In genomic region chr6:134512946-134513345, GRCh38 we compare ENCODE assay signal across 15 cellular contexts.
DNase-seq lines count a peak whose midpoint lies in the region; ATAC-seq, FAIRE-seq and TF ChIP-seq lines count a peak whose summit lies in the region.
"Had no signal": no experiment of that assay in that cellular context is flagged by ENCODE, and none has a peak within 500 bp of the region (broad histone marks: within the 10 kb centered on the region; RNA-seq: fewer than 3 reads in every experiment).

No MANE protein-coding gene starts in this region.

- no peak overlapping the region for H3K4me3 ChIP-seq in liver (ENCODE audit: low read depth in 1 of 3, low read length in 3 of 3)
- H3K4me3 ChIP-seq in HepG2 (replicated peaks in 1 of 3; ENCODE audit: insufficient read depth in 1 of 3, low read depth in 2 of 3, low read length in 3 of 3): no peak overlapping the region
- no peak overlapping the region for H3K4me3 ChIP-seq in right lobe of liver
- no peak overlapping the region for H3K4me3 ChIP-seq in upper lobe of right lung

- peaks cover 32% of the 10 kb centered on the region for H3K4me1 Mint-ChIP-seq in dendritic cell treated with granulocyte-macrophage colony-stimulating factor and Interleukin-4, amounts not matched to agents 40 ng/mL and 50 ng/mL, for 4 days (ENCODE audit: low read depth)

- no peak for FAIRE-seq in HepG2 (lab: Jason Lieb, UNC)
- FAIRE-seq: islet of Langerhans had no signal

- H3K79me2 ChIP-seq in HepG2 (ENCODE audit: insufficient read depth, low read length): no peaks in the 10 kb centered on the region

- H3K9me3 Mint-ChIP-seq in dendritic cell treated with granulocyte-macrophage colony-stimulating factor and Interleukin-4, amounts not matched to agents 40 ng/mL and 50 ng/mL, for 4 days: no peaks in the 10 kb centered on the region

- TF ChIP-seq EP300 in HepG2 (IDR thresholded peaks at IDR 0.05; ENCODE audit: low read depth in 2 of 2, low read length in 2 of 2): no peak
- no peak for TF ChIP-seq EP300 in HepG2 (CRISPR knock-in tag; IDR thresholded peaks at IDR 0.05; ENCODE audit: borderline replicate concordance)

- H3K4me3 Mint-ChIP-seq in dendritic cell treated with granulocyte-macrophage colony-stimulating factor and Interleukin-4, amounts not matched to agents 40 ng/mL and 50 ng/mL, for 4 days: no peak overlapping the region
- H3K4me3 Mint-ChIP-seq: brain had no signal

- H3K27ac ChIP-seq in liver (ENCODE audit: low read depth in 1 of 2, low read length in 2 of 2): peak overlapping the region in 1 of 2 donors; percentile 39
- no peak overlapping the region for H3K27ac ChIP-seq in HepG2 (ENCODE audit: extremely low read length, insufficient read depth, low read length)
- no peak overlapping the region for H3K27ac ChIP-seq in right lobe of liver
- H3K27ac ChIP-seq in upper lobe of right lung: no peak overlapping the region

- H2AFZ ChIP-seq in HepG2 (ENCODE audit: low read length): no peak overlapping the region

- no peak for TF ChIP-seq POLR2A in HepG2 (IDR thresholded peaks at IDR 0.05; ENCODE audit: insufficient read depth in 1 of 2, low read depth in 2 of 2, low read length in 2 of 2)
- TF ChIP-seq POLR2A in right lobe of liver (IDR thresholded peaks at IDR 0.05): no peak
- TF ChIP-seq POLR2A in erythroblast (IDR thresholded peaks at IDR 0.05; ENCODE audit: low read length): no peak

- H4K20me1 ChIP-seq in HepG2 (ENCODE audit: insufficient read depth, low read length): no peaks in the 10 kb centered on the region

- TF ChIP-seq CTCF in liver (IDR thresholded peaks at IDR 0.05; ENCODE audit: low read depth, low read length, missing input control): no peak
- TF ChIP-seq CTCF in HepG2 (CRISPR knock-in tag; IDR thresholded peaks at IDR 0.05): no peak
- no peak for TF ChIP-seq CTCF in right lobe of liver (IDR thresholded peaks at IDR 0.05)
- no peak for TF ChIP-seq CTCF in upper lobe of right lung (IDR thresholded peaks at IDR 0.05)

- CTCF ChIA-PET in HepG2 (lab: Yijun Ruan, JAX; ENCODE audit: low intra/inter-chr PET ratio, low total read pairs): no interaction called here

- no peaks in the 10 kb centered on the region for H3K27me3 ChIP-seq in liver (ENCODE audit: control insufficient read depth in 4 of 4, insufficient read depth in 4 of 4, low read length in 3 of 4)
- no peaks in the 10 kb centered on the region for H3K27me3 ChIP-seq in HepG2 (ENCODE audit: control insufficient read depth in 1 of 2, insufficient read depth in 2 of 2, low read length in 2 of 2)
- no peaks in the 10 kb centered on the region for H3K27me3 ChIP-seq in right lobe of liver
- no peaks in the 10 kb centered on the region for H3K27me3 ChIP-seq in upper lobe of right lung

- H3K36me3 Mint-ChIP-seq in dendritic cell treated with granulocyte-macrophage colony-stimulating factor and Interleukin-4, amounts not matched to agents 40 ng/mL and 50 ng/mL, for 4 days (ENCODE audit: low read depth): no peaks in the 10 kb centered on the region
- H3K36me3 Mint-ChIP-seq: brain had no signal

- H3K9ac ChIP-seq in liver (ENCODE audit: low read depth in 1 of 2, low read length in 2 of 2) (no peak overlapping the region), HepG2 (ENCODE audit: insufficient read depth, low read depth, low read length) (no peak overlapping the region)

- no peak for DNase-seq in HepG2 (ENCODE audit: low spot score)
- DNase-seq in right lobe of liver: peak in 2 of 3 donors; percentile 47 to 63
- DNase-seq in upper lobe of right lung: no peak
- no peak for DNase-seq in SW 1271 (lab: John Stamatoyannopoulos, UW)
- DNase-seq in erythroblast (lab: John Stamatoyannopoulos, UW): no peak
- DNase-seq: activated T-cell treated with anti-CD3 and anti-CD28 coated beads, Interleukin-2, amount 50 U/mL, for 48 hours; DMS79 treated with DMSO at 0.1 percent for 48 hours; NCI-H1930 had no signal

- no peak for ATAC-seq in HepG2
- peak; percentile 7 to 47 (median 24) for ATAC-seq in right lobe of liver
- peak; percentile 48 for ATAC-seq in upper lobe of right lung
- no peak for ATAC-seq in GM21717 (IDR thresholded peaks at IDR 0.05; ENCODE audit: unreplicated experiment)
- ATAC-seq: activated CD4-positive, CD25-positive, alpha-beta regulatory T cell treated with anti-CD3 and anti-CD28 coated beads, Interleukin-2, amount 50 U/mL, for 24 hours; esophagus mucosa had no signal

- no peak overlapping the region for H3K4me2 ChIP-seq in HepG2 (ENCODE audit: low read depth, low read length)

- no peaks in the 10 kb centered on the region for H3K36me3 ChIP-seq in liver (ENCODE audit: control insufficient read depth in 4 of 4, insufficient read depth in 3 of 4, low read depth in 1 of 4, low read length in 3 of 4)
- H3K36me3 ChIP-seq in HepG2 (replicated peaks in 1 of 2; ENCODE audit: control insufficient read depth in 1 of 2, insufficient read depth in 2 of 2, low read length in 2 of 2): no peaks in the 10 kb centered on the region
- no peaks in the 10 kb centered on the region for H3K36me3 ChIP-seq in right lobe of liver
- no peaks in the 10 kb centered on the region for H3K36me3 ChIP-seq in upper lobe of right lung

- WGBS in liver: 73% methylated on average over 2 of the region's 2 CpGs
- WGBS in HepG2 (ENCODE audit: low lambda C conversion rate): 43% methylated on average over 2 of the region's 2 CpGs
- 47% methylated on average over 2 of the region's 2 CpGs for WGBS in right lobe of liver (ENCODE audit: insufficient coverage, low coverage, low lambda C conversion rate, missing lambda C conversion rate)

- POLR2A ChIA-PET in HepG2 (lab: Yijun Ruan, JAX): no interaction called here

- H3K27ac Mint-ChIP-seq in dendritic cell treated with granulocyte-macrophage colony-stimulating factor and Interleukin-4, amounts not matched to agents 40 ng/mL and 50 ng/mL, for 4 days: peak overlapping the region; percentile 71
- H3K27ac Mint-ChIP-seq: brain had no signal

- peak in 1 of 2 donors; percentile 14 for TF ChIP-seq RAD21 in liver (IDR thresholded peaks at IDR 0.05)
- TF ChIP-seq RAD21 in HepG2 (CRISPR knock-in tag; IDR thresholded peaks at IDR 0.05): no peak

- in situ Hi-C loops in HepG2 (cut with HindIII; ENCODE audit: extremely low pct_ligation_motif_present, low pct_unique_long_range_greater_than_20kb): no loop called here

- H3K9me3 ChIP-seq in liver (ENCODE audit: control insufficient read depth in 4 of 4, low read length in 3 of 4) (no peaks in the 10 kb centered on the region), HepG2 (ENCODE audit: low read length) (no peaks in the 10 kb centered on the region), right lobe of liver (no peaks in the 10 kb centered on the region), upper lobe of right lung (no peaks in the 10 kb centered on the region)

- BruUV-seq in HepG2 (replicated peaks; lab: Mats Ljungman, UMichigan): no TSS peak

- intact Hi-C loops in HepG2 (cut with micrococcal nuclease; ENCODE audit: unreplicated experiment): no loop called here
- intact Hi-C loops in dendritic cell treated with granulocyte-macrophage colony-stimulating factor and Interleukin-4, amounts not matched to agents 40 ng/mL and 50 ng/mL, for 4 days (cut with micrococcal nuclease): loop anchor here (5.0 to 10.0 kb wide), 3 partner anchors 76 to 338 kb away; no protein-coding TSS in a partner anchor
- intact Hi-C loops in right lobe of liver (cut with DNase I): loop anchor here in 1 of 2 donors (10.0 kb wide), 1 partner anchor 338 kb away; no protein-coding TSS in a partner anchor
- intact Hi-C loops in upper lobe of right lung (cut with DNase I): no loop called here

- no peaks in the 10 kb centered on the region for H3K27me3 Mint-ChIP-seq in dendritic cell treated with granulocyte-macrophage colony-stimulating factor and Interleukin-4, amounts not matched to agents 40 ng/mL and 50 ng/mL, for 4 days

- H3K4me1 ChIP-seq in liver (ENCODE audit: control insufficient read depth in 4 of 4, insufficient read depth in 4 of 4, low read length in 3 of 4): peaks cover 0 to 10% (median 4%) of the 10 kb centered on the region in 4 donors
- peaks cover 11% of the 10 kb centered on the region for H3K4me1 ChIP-seq in HepG2 (ENCODE audit: insufficient read depth, low read length)
- peaks cover 0 to 13% (median 5%) of the 10 kb centered on the region in 4 donors for H3K4me1 ChIP-seq in right lobe of liver
- peaks cover 26% of the 10 kb centered on the region for H3K4me1 ChIP-seq in upper lobe of right lung

TF ChIP-seq in liver, 16 proteins besides CTCF, POLR2A, EP300 and RAD21:
- TF ChIP-seq TAF1 (conservative IDR thresholded peaks at IDR 0.05) (peak; percentile 3), EGR1 (IDR thresholded peaks at IDR 0.05; ENCODE audit: low read depth in 2 of 2) (no peak), NR2F2 (IDR thresholded peaks at IDR 0.05) (no peak), HNF4A (conservative IDR thresholded peaks at IDR 0.05) (no peak)

TF ChIP-seq in HepG2, 621 proteins besides CTCF, POLR2A, EP300 and RAD21 (continues in another document):
- TF ChIP-seq PLRG1 (conservative IDR thresholded peaks at IDR 0.05) (no peak), CHCHD3 (CRISPR knock-in tag; IDR thresholded peaks at IDR 0.05) (no peak), ZNF367 (CRISPR knock-in tag; IDR thresholded peaks at IDR 0.05; ENCODE audit: borderline replicate concordance) (no peak), ZNF232 (CRISPR knock-in tag; IDR thresholded peaks at IDR 0.05; ENCODE audit: borderline replicate concordance) (no peak), KLF16 (CRISPR knock-in tag; IDR thresholded peaks at IDR 0.05) (no peak), ZNF782 (CRISPR knock-in tag; IDR thresholded peaks at IDR 0.05; ENCODE audit: borderline replicate concordance) (no peak), GRHL1 (CRISPR knock-in tag; conservative IDR thresholded peaks at IDR 0.05) (no peak), SIX1 (CRISPR knock-in tag; IDR thresholded peaks at IDR 0.05; ENCODE audit: borderline replicate concordance) (no peak)

Comparison
In these comparisons a context has a peak if more than half of its experiments do, and no peak if none do; other contexts are left out.
1. ATAC-seq: peak in right lobe of liver (4 of 4) and upper lobe of right lung (single experiment); none in HepG2 (single experiment) and GM21717 (single experiment).
2. DNase-seq: peak in right lobe of liver (2 of 3); none in HepG2 (single experiment), upper lobe of right lung (single experiment), SW 1271 (0 of 2) and erythroblast (0 of 2).